1 cellular context compared by ENCODE assay signal in genomic region chr2:29281585-29281984, GRCh38.
TF ChIP-seq lines count a peak whose summit lies in the region.

No MANE protein-coding gene starts in this region.

TF ChIP-seq in SK-N-SH, 30 proteins besides CTCF, POLR2A, EP300 and RAD21 (continued from another document):
- TF ChIP-seq, protein P1, sequence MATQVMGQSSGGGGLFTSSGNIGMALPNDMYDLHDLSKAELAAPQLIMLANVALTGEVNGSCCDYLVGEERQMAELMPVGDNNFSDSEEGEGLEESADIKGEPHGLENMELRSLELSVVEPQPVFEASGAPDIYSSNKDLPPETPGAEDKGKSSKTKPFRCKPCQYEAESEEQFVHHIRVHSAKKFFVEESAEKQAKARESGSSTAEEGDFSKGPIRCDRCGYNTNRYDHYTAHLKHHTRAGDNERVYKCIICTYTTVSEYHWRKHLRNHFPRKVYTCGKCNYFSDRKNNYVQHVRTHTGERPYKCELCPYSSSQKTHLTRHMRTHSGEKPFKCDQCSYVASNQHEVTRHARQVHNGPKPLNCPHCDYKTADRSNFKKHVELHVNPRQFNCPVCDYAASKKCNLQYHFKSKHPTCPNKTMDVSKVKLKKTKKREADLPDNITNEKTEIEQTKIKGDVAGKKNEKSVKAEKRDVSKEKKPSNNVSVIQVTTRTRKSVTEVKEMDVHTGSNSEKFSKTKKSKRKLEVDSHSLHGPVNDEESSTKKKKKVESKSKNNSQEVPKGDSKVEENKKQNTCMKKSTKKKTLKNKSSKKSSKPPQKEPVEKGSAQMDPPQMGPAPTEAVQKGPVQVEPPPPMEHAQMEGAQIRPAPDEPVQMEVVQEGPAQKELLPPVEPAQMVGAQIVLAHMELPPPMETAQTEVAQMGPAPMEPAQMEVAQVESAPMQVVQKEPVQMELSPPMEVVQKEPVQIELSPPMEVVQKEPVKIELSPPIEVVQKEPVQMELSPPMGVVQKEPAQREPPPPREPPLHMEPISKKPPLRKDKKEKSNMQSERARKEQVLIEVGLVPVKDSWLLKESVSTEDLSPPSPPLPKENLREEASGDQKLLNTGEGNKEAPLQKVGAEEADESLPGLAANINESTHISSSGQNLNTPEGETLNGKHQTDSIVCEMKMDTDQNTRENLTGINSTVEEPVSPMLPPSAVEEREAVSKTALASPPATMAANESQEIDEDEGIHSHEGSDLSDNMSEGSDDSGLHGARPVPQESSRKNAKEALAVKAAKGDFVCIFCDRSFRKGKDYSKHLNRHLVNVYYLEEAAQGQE (IDR thresholded peaks at IDR 0.05; ENCODE audit: low read depth, low read length), result no peak
- TF ChIP-seq, protein P2, sequence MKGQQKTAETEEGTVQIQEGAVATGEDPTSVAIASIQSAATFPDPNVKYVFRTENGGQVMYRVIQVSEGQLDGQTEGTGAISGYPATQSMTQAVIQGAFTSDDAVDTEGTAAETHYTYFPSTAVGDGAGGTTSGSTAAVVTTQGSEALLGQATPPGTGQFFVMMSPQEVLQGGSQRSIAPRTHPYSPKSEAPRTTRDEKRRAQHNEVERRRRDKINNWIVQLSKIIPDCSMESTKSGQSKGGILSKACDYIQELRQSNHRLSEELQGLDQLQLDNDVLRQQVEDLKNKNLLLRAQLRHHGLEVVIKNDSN (IDR thresholded peaks at IDR 0.05; ENCODE audit: borderline replicate concordance, low read depth), result no peak
- peak; percentile 32 for TF ChIP-seq CHD2 (IDR thresholded peaks at IDR 0.05; ENCODE audit: low read length, partially characterized antibody)
- TF ChIP-seq, protein P3, sequence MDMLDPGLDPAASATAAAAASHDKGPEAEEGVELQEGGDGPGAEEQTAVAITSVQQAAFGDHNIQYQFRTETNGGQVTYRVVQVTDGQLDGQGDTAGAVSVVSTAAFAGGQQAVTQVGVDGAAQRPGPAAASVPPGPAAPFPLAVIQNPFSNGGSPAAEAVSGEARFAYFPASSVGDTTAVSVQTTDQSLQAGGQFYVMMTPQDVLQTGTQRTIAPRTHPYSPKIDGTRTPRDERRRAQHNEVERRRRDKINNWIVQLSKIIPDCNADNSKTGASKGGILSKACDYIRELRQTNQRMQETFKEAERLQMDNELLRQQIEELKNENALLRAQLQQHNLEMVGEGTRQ (IDR thresholded peaks at IDR 0.05; ENCODE audit: borderline replicate concordance, low read depth, low read length), result no peak
- peak; percentile 33; the same call in 1 of the 2 replicates for TF ChIP-seq TCF12 (IDR thresholded peaks at IDR 0.05)
- peak; percentile 27; the same call in 1 of the 2 replicates for TF ChIP-seq SMC3 (IDR thresholded peaks at IDR 0.05; ENCODE audit: low read depth, low read length)
- TF ChIP-seq ZBTB33 (IDR thresholded peaks at IDR 0.05; ENCODE audit: borderline replicate concordance, low read depth), result no peak
- no peak for TF ChIP-seq NRF1 (IDR thresholded peaks at IDR 0.05; ENCODE audit: low read depth, low read length)
- TF ChIP-seq YY1 (IDR thresholded peaks at IDR 0.05; ENCODE audit: low read depth), result no peak
- TF ChIP-seq RCOR1 (IDR thresholded peaks at IDR 0.05; ENCODE audit: low read length), result peak; percentile 88; the same call in 1 of the 2 replicates
- TF ChIP-seq FOXM1 (IDR thresholded peaks at IDR 0.05; ENCODE audit: low read depth), result no peak
- TF ChIP-seq FOSL2 (IDR thresholded peaks at IDR 0.05; ENCODE audit: borderline replicate concordance, low read depth), result no peak
- no peak for TF ChIP-seq SIN3A (IDR thresholded peaks at IDR 0.05; ENCODE audit: borderline replicate concordance, low read depth, low read length)
- TF ChIP-seq GATA2 (CRISPR knock-in tag; IDR thresholded peaks at IDR 0.05), result peak; percentile 57
- TF ChIP-seq, protein P4, sequence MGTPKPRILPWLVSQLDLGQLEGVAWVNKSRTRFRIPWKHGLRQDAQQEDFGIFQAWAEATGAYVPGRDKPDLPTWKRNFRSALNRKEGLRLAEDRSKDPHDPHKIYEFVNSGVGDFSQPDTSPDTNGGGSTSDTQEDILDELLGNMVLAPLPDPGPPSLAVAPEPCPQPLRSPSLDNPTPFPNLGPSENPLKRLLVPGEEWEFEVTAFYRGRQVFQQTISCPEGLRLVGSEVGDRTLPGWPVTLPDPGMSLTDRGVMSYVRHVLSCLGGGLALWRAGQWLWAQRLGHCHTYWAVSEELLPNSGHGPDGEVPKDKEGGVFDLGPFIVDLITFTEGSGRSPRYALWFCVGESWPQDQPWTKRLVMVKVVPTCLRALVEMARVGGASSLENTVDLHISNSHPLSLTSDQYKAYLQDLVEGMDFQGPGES (IDR thresholded peaks at IDR 0.05; ENCODE audit: low read depth, low read length), result no peak
- TF ChIP-seq RXRA (IDR thresholded peaks at IDR 0.05; ENCODE audit: borderline replicate concordance, low read depth), result no peak
- TF ChIP-seq NFIC (IDR thresholded peaks at IDR 0.05; ENCODE audit: borderline replicate concordance), result peak; percentile 84
TF ChIP-seq in SK-N-SH: peak in this region for 10.
